ENCODE assay signal across 31 cellular contexts in genomic region chr3:79264892-79265291, GRCh38.
"Had no signal": no experiment of that assay in that cellular context is flagged by ENCODE, and none has a peak within 500 bp of the region (broad histone marks: within the 10 kb centered on the region; RNA-seq: fewer than 3 reads in every experiment).

No MANE protein-coding gene starts in this region.

- H3K4me1 ChIP-seq: SJCRH30 had no signal

- H3K27me3 Mint-ChIP-seq: activated CD4-positive, alpha-beta T cell treated with anti-CD3 and anti-CD28 coated beads for 36 hours; activated CD4-positive, alpha-beta T cell treated with anti-CD3 and anti-CD28 coated beads, Interleukin-2, amount 10 ng/mL, durations not matched to agents 7 days and 5 days; activated naive CD4-positive, alpha-beta T cell treated with anti-CD3 and anti-CD28 coated beads, Interleukin-2, amount 50 U/mL, for 24 hours; activated T-cell treated with anti-CD3 and anti-CD28 coated beads, Interleukin-2, amount 50 U/mL, for 24 hours; brain had no signal

- H3K9me3 Mint-ChIP-seq: activated CD4-positive, alpha-beta T cell treated with anti-CD3 and anti-CD28 coated beads, Interleukin-2, amount 10 ng/mL, durations not matched to agents 7 days and 5 days; brain; T-helper 1 cell treated with Interleukin-12 subunit alpha and Interleukin-12 subunit beta and Interleukin-4 antibody, amounts not matched to agents 30 μg/mL and 1 μg/mL, for 36 hours; WTC11 had no signal

- DNase-seq: activated CD4-positive, alpha-beta T cell treated with anti-CD3 and anti-CD28 coated beads for 36 hours; activated CD4-positive, alpha-beta T cell treated with anti-CD3 and anti-CD28 coated beads, Interleukin-2, amount 10 ng/mL, durations not matched to agents 7 days and 5 days; activated CD4-positive, alpha-beta T cell treated with anti-CD3 and anti-CD28 coated beads, Interleukin-2, amount 50 U/mL, for 48 hours; activated CD8-positive, alpha-beta T cell treated with anti-CD3 and anti-CD28 coated beads, Interleukin-2, amount 10 ng/mL, durations not matched to agents 7 days and 5 days; activated gamma-delta T cell; activated naive CD4-positive, alpha-beta T cell treated with Interleukin-2 at 50 U/mL for 16 hours; activated T-cell treated with anti-CD3 and anti-CD28 coated beads, Interleukin-2, amount 50 U/mL, for 24 hours; anterior cingulate cortex; central memory CD4-positive, alpha-beta T cell; Karpas-422; NCI-H1105; NCI-H1417 treated with DMSO at 0.1 percent for 48 hours; NCI-H187 treated with DMSO at 0.1 percent for 48 hours; NCI-H2081; NCI-H2171 treated with DMSO at 0.1 percent for 48 hours; NCI-H2227 treated with DMSO at 0.1 percent for 48 hours; NCI-H446 treated with DMSO at 0.1 percent for 48 hours; NCI-H524; NCI-H69; NCI-H82; SHP77; SJCRH30; SK-N-SH had no signal

- H3K4me1 Mint-ChIP-seq: activated CD4-positive, alpha-beta T cell treated with anti-CD3 and anti-CD28 coated beads for 36 hours; activated CD4-positive, alpha-beta T cell treated with anti-CD3 and anti-CD28 coated beads, Interleukin-2, amount 10 ng/mL, durations not matched to agents 7 days and 5 days; activated naive CD4-positive, alpha-beta T cell treated with anti-CD3 and anti-CD28 coated beads, Interleukin-2, amount 50 U/mL, for 24 hours had no signal

- H3K4me3 ChIP-seq: SJCRH30 had no signal

- H3K36me3 Mint-ChIP-seq: activated naive CD4-positive, alpha-beta T cell treated with anti-CD3 and anti-CD28 coated beads, Interleukin-2, amount 50 U/mL, for 24 hours; brain; WTC11 had no signal

- H3K27ac ChIP-seq: SJCRH30 had no signal

- H3K27me3 ChIP-seq: SJCRH30 had no signal

- ATAC-seq: activated CD4-positive, alpha-beta T cell treated with anti-CD3 and anti-CD28 coated beads for 36 hours; activated CD4-positive, CD25-positive, alpha-beta regulatory T cell treated with anti-CD3 and anti-CD28 coated beads, Interleukin-2, amount 50 U/mL, for 24 hours; activated CD8-positive, alpha-beta T cell treated with anti-CD3 and anti-CD28 coated beads, Interleukin-2, amount 10 ng/mL, durations not matched to agents 7 days and 5 days; Panc1; WTC11 had no signal

- H3K27ac Mint-ChIP-seq: activated CD4-positive, alpha-beta T cell treated with anti-CD3 and anti-CD28 coated beads for 36 hours; activated CD4-positive, alpha-beta T cell treated with anti-CD3 and anti-CD28 coated beads, Interleukin-2, amount 10 ng/mL, durations not matched to agents 7 days and 5 days; activated CD8-positive, alpha-beta T cell treated with anti-CD3 and anti-CD28 coated beads, Interleukin-2, amount 10 ng/mL, durations not matched to agents 7 days and 5 days; activated naive CD4-positive, alpha-beta T cell treated with anti-CD3 and anti-CD28 coated beads, Interleukin-2, amount 50 U/mL, for 24 hours; activated T-cell treated with anti-CD3 and anti-CD28 coated beads, Interleukin-2, amount 50 U/mL, for 24 hours; activated T-helper 2 cell treated with anti-CD3 and anti-CD28 coated beads, Interferon-gamma antibody, Interleukin-2, Interleukin-4, amounts not matched to agents 10 μg/mL and 5 μg/mL and 100 μg/mL, durations not matched to agents 14 hours and 24 hours and 36 hours; brain; T-helper 1 cell treated with Interleukin-12 subunit alpha and Interleukin-12 subunit beta and Interleukin-4 antibody, amounts not matched to agents 30 μg/mL and 1 μg/mL, for 36 hours; T-helper 2 cell treated with Interferon-gamma antibody and Interleukin-4, amounts not matched to agents 5 μg/mL and 100 μg/mL, for 36 hours; WTC11 had no signal

- H3K36me3 ChIP-seq: SJCRH30 had no signal

- H3K9me3 ChIP-seq: SJCRH30 had no signal

- H3K9me2 ChIP-seq: SK-N-SH had no signal

- H3K4me2 ChIP-seq: SK-N-SH had no signal

- H3K4me3 Mint-ChIP-seq: activated CD4-positive, alpha-beta T cell treated with anti-CD3 and anti-CD28 coated beads for 36 hours; activated CD4-positive, alpha-beta T cell treated with anti-CD3 and anti-CD28 coated beads, Interleukin-2, amount 10 ng/mL, durations not matched to agents 7 days and 5 days; activated CD8-positive, alpha-beta T cell treated with anti-CD3 and anti-CD28 coated beads, Interleukin-2, amount 10 ng/mL, durations not matched to agents 7 days and 5 days; activated naive CD4-positive, alpha-beta T cell treated with anti-CD3 and anti-CD28 coated beads, Interleukin-2, amount 50 U/mL, for 24 hours; activated T-cell treated with anti-CD3 and anti-CD28 coated beads, Interleukin-2, amount 50 U/mL, for 24 hours; brain; T-helper 1 cell treated with Interleukin-12 subunit alpha and Interleukin-12 subunit beta and Interleukin-4 antibody, amounts not matched to agents 30 μg/mL and 1 μg/mL, for 36 hours; T-helper 2 cell treated with Interferon-gamma antibody and Interleukin-4, amounts not matched to agents 5 μg/mL and 100 μg/mL, for 36 hours; WTC11 had no signal
